In genomic region chrX:132426695-132427281, GRCh38 we compare ENCODE assay signal across 14 cellular contexts.
DNase-seq lines count a peak whose midpoint lies in the region; ATAC-seq and TF ChIP-seq lines count a peak whose summit lies in the region.
"Had no signal": no experiment of that assay in that cellular context is flagged by ENCODE, and none has a peak within 500 bp of the region (broad histone marks: within the 10 kb centered on the region; RNA-seq: fewer than 3 reads in every experiment).

No MANE protein-coding gene starts in this region.

- in situ Hi-C loops in GM23248 (cut with MboI) = no loop called here

- H4K20me1 ChIP-seq in GM23248 (ENCODE audit: insufficient read depth) = no peaks in the 10 kb centered on the region

- no peak for TF ChIP-seq POLR2A in esophagus muscularis mucosa (IDR thresholded peaks at IDR 0.05; ENCODE audit: low read depth)

- H3K36me3 ChIP-seq in GM23248 (ENCODE audit: low read depth) = no peaks in the 10 kb centered on the region
- H3K36me3 ChIP-seq in esophagus muscularis mucosa = no peaks in the 10 kb centered on the region

- H3K79me2 ChIP-seq in GM23248 (ENCODE audit: insufficient read depth) = no peaks in the 10 kb centered on the region

- no peaks in the 10 kb centered on the region for H3F3A ChIP-seq in GM23248 (ENCODE audit: insufficient read depth)

- H3K9me3 ChIP-seq in GM23248 (ENCODE audit: low read depth) (no peaks in the 10 kb centered on the region), esophagus muscularis mucosa (no peaks in the 10 kb centered on the region)

- no peak for TF ChIP-seq EP300 in esophagus muscularis mucosa (IDR thresholded peaks at IDR 0.05)

- H3K4me1 ChIP-seq in GM23248 (ENCODE audit: insufficient read depth) (peaks cover 8% of the 10 kb centered on the region), esophagus muscularis mucosa (no peaks in the 10 kb centered on the region)

- WGBS in GM23248 (ENCODE audit: low coverage in 1 of 2, low lambda C conversion rate in 2 of 2, missing lambda C conversion rate in 2 of 2), 2 experiments = 100% methylated on average over 1 of the region's 1 CpG
- 79% methylated on average over 1 of the region's 1 CpG for WGBS in esophagus muscularis mucosa

- no peaks in the 10 kb centered on the region for H3K9me2 ChIP-seq in GM23248 (ENCODE audit: insufficient read depth)

- no peak for TF ChIP-seq CTCF in esophagus muscularis mucosa (IDR thresholded peaks at IDR 0.05)

- intact Hi-C loops in esophagus muscularis mucosa (cut with DNase I) = no loop called here

- H3K27ac ChIP-seq in GM23248 = no peak overlapping the region
- H3K27ac ChIP-seq in esophagus muscularis mucosa (replicated peaks in 1 of 4) = no peak overlapping the region
- H3K27ac ChIP-seq: KMS-11 had no signal

- no peaks in the 10 kb centered on the region for H3K27me3 ChIP-seq in GM23248 (replicated peaks; ENCODE audit: insufficient read depth)
- no peaks in the 10 kb centered on the region for H3K27me3 ChIP-seq in esophagus muscularis mucosa

- no peak overlapping the region for H3K9ac ChIP-seq in GM23248
- H3K9ac ChIP-seq: KMS-11 had no signal

- no peak overlapping the region for H3K4me2 ChIP-seq in GM23248 (ENCODE audit: unreplicated experiment)
- H3K4me2 ChIP-seq: KMS-11 had no signal

- H3K4me3 ChIP-seq in GM23248 (no peak overlapping the region), esophagus muscularis mucosa (no peak overlapping the region)

- H2AFZ ChIP-seq in GM23248 = no peak overlapping the region

- DNase-seq in COLO829 (ENCODE audit: low spot score) (peak; percentile 46), GM23248 (peak; percentile 48), astrocyte of the hippocampus (ENCODE audit: low read depth, low spot score) (peak; percentile 12), glomerular visceral epithelial cell (ENCODE audit: extremely low spot score) (peak; percentile 2), esophagus muscularis mucosa (ENCODE audit: extremely low spot score) (no peak), NCI-H2196 (lab: John Stamatoyannopoulos, UW; ENCODE audit: unreplicated experiment) (no peak)
- DNase-seq: activated naive CD4-positive, alpha-beta T cell treated with Interleukin-2 at 50 U/mL for 16 hours; CD4-positive, CD25-positive, alpha-beta regulatory T cell; stimulated activated CD4-positive, alpha-beta T cell treated with anti-CD3 and anti-CD28 coated beads, Interleukin-2, amount 100 ng/mL, for 24 hours; stimulated activated naive CD4-positive, alpha-beta T cell had no signal

- ATAC-seq in GM21786 (IDR thresholded peaks at IDR 0.05; ENCODE audit: unreplicated experiment) (no peak), HG03520 (IDR thresholded peaks at IDR 0.05; ENCODE audit: unreplicated experiment) (no peak)
- ATAC-seq: HCT116 had no signal

Comparison
In these comparisons a context has a peak if more than half of its experiments do, and no peak if none do; other contexts are left out.
1. DNase-seq: peak in COLO829 (single experiment), GM23248 (single experiment), astrocyte of the hippocampus (single experiment) and glomerular visceral epithelial cell (single experiment); none in esophagus muscularis mucosa (single experiment) and NCI-H2196 (single experiment).